33 cellular contexts compared by ENCODE assay signal in the genomic region with DNA sequence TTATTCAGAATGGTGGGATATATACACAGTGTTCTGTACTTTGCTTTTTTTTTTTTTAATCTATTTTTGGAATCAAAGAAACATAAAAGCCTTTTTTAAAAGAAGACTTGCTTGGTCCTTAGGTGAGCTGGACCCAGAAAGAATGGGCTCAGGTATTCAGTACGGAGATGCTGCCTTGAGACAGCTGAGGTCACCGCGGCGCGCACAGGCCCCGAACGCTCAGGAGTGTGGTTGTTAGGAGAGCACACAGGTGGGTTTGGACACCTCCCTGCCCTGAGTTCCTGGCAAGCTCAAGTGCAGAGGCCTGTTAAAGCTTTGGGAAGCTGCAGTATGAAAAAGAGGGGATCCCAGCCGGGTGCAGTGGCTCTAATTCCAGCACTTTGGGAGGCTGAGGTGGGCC.
"Had no signal": no experiment of that assay in that cellular context is flagged by ENCODE, and none has a peak within 500 bp of the region (broad histone marks: within the 10 kb centered on the region; RNA-seq: fewer than 3 reads in every experiment).

No MANE protein-coding gene starts in this region.

- DNase-seq: Karpas-422, Kasumi-1, KG1, MG63, MM.1S, MV-4-11, NCI-H1048, NCI-H1092, NCI-H1092 treated with DMSO at 0.1 percent for 48 hours, NCI-H1105, NCI-H1105 treated with DMSO at 0.1 percent for 48 hours, NCI-H1417, NCI-H1417 treated with DMSO at 0.1 percent for 48 hours, NCI-H1436, NCI-H1436 treated with DMSO at 0.1 percent for 48 hours, NCI-H146, NCI-H1694, NCI-H1694 treated with DMSO at 0.1 percent for 48 hours, NCI-H187, NCI-H187 treated with DMSO at 0.1 percent for 48 hours, NCI-H1930, NCI-H2029, NCI-H2029 treated with DMSO at 0.1 percent for 48 hours, NCI-H2081, NCI-H2081 treated with DMSO at 0.1 percent for 48 hours, NCI-H2107, NCI-H2171, NCI-H2171 treated with DMSO at 0.1 percent for 48 hours, NCI-H2227 treated with DMSO at 0.1 percent for 48 hours, NCI-H226, NCI-H345, NCI-H446, NCI-H446 treated with DMSO at 0.1 percent for 48 hours had no signal
